ENCODE assay signal across 21 cellular contexts in genomic region chr5:164649266-164649665, GRCh38.
"Had no signal": no experiment of that assay in that cellular context is flagged by ENCODE, and none has a peak within 500 bp of the region (broad histone marks: within the 10 kb centered on the region; RNA-seq: fewer than 3 reads in every experiment).

No MANE protein-coding gene starts in this region.

- H3K9me3 Mint-ChIP-seq: activated naive CD8-positive, alpha-beta T cell treated with anti-CD3 and anti-CD28 coated beads, Interleukin-2, amount 10 ng/mL, durations not matched to agents 7 days and 5 days; neural progenitor cell; type B pancreatic cell had no signal

- H2AFZ ChIP-seq: neural progenitor cell had no signal

- H3K27me3 Mint-ChIP-seq: activated naive CD8-positive, alpha-beta T cell treated with anti-CD3 and anti-CD28 coated beads, Interleukin-2, amount 10 ng/mL, durations not matched to agents 7 days and 5 days; naive thymus-derived CD8-positive, alpha-beta T cell; type B pancreatic cell had no signal

- H3K4me1 ChIP-seq: body of pancreas, lower lobe of right lung, neural progenitor cell, vagina had no signal

- H3K9me3 ChIP-seq: body of pancreas, lower lobe of right lung, thoracic aorta, vagina had no signal

- H3K4me2 ChIP-seq: neural progenitor cell had no signal

- H3K4me1 Mint-ChIP-seq: activated naive CD8-positive, alpha-beta T cell treated with anti-CD3 and anti-CD28 coated beads, Interleukin-2, amount 10 ng/mL, durations not matched to agents 7 days and 5 days; naive thymus-derived CD8-positive, alpha-beta T cell; neural progenitor cell; WTC11 had no signal

- H3K4me3 Mint-ChIP-seq: activated naive CD4-positive, alpha-beta T cell treated with anti-CD3 and anti-CD28 coated beads for 36 hours; activated naive CD8-positive, alpha-beta T cell treated with anti-CD3 and anti-CD28 coated beads, Interleukin-2, amount 10 ng/mL, durations not matched to agents 7 days and 5 days; naive thymus-derived CD8-positive, alpha-beta T cell; neural progenitor cell; type B pancreatic cell; WTC11 had no signal

- H3K9ac ChIP-seq: neural progenitor cell had no signal

- H3K27me3 ChIP-seq: body of pancreas, cardiac muscle cell, neural progenitor cell, vagina had no signal

- H3K4me3 ChIP-seq: body of pancreas, cardiac muscle cell, lower lobe of right lung, neural progenitor cell, thoracic aorta, vagina had no signal

- ATAC-seq: body of pancreas; left lobe of liver; lower lobe of right lung; naive thymus-derived CD8-positive, alpha-beta T cell; WTC11 had no signal

- H3K27ac ChIP-seq: body of pancreas, cardiac muscle cell, lower lobe of right lung, neural progenitor cell, thoracic aorta, vagina had no signal

- DNase-seq: activated CD4-positive, alpha-beta T cell treated with anti-CD3 and anti-CD28 coated beads, Interleukin-2, amount 50 U/mL, for 4 hours; activated naive CD4-positive, alpha-beta T cell treated with anti-CD3 and anti-CD28 coated beads for 36 hours; activated naive CD8-positive, alpha-beta T cell treated with anti-CD3 and anti-CD28 coated beads, Interleukin-2, amount 10 ng/mL, durations not matched to agents 7 days and 5 days; activated T-cell treated with anti-CD3 and anti-CD28 coated beads, Interleukin-2, amount 50 U/mL, for 48 hours; amygdala; body of pancreas; erythroblast; foreskin melanocyte; lower lobe of right lung; naive thymus-derived CD8-positive, alpha-beta T cell; retina; stimulated activated CD4-positive, alpha-beta T cell treated with anti-CD3 and anti-CD28 coated beads, Interleukin-4, amount 100 ng/mL, for 1 hour; stimulated activated naive CD4-positive, alpha-beta T cell treated with Interleukin-2 at 50 U/mL for 16 hours; T-helper 9 cell had no signal

- H3K36me3 ChIP-seq: cardiac muscle cell, lower lobe of right lung, neural progenitor cell, thoracic aorta, vagina had no signal

- H3K36me3 Mint-ChIP-seq: activated naive CD8-positive, alpha-beta T cell treated with anti-CD3 and anti-CD28 coated beads, Interleukin-2, amount 10 ng/mL, durations not matched to agents 7 days and 5 days; naive thymus-derived CD8-positive, alpha-beta T cell; neural progenitor cell; type B pancreatic cell had no signal

- H3K27ac Mint-ChIP-seq: activated naive CD4-positive, alpha-beta T cell treated with anti-CD3 and anti-CD28 coated beads for 36 hours; activated naive CD8-positive, alpha-beta T cell treated with anti-CD3 and anti-CD28 coated beads, Interleukin-2, amount 10 ng/mL, durations not matched to agents 7 days and 5 days; naive thymus-derived CD8-positive, alpha-beta T cell; neural progenitor cell; type B pancreatic cell; WTC11 had no signal
